In genomic region chr20:40966103-40966502, GRCh38 we compare ENCODE assay signal across 1 cellular context.
TF ChIP-seq lines count a peak whose summit lies in the region.

No MANE protein-coding gene starts in this region.

TF ChIP-seq in GM23338, 12 proteins besides CTCF, POLR2A, EP300 and RAD21 (continued from another document):
- no peak for TF ChIP-seq ZNF462 (CRISPR knock-in tag; IDR thresholded peaks at IDR 0.05)
- TF ChIP-seq ETS1 (IDR thresholded peaks at IDR 0.05), result no peak
- no peak for TF ChIP-seq EZH2 (IDR thresholded peaks at IDR 0.05; ENCODE audit: low read depth, unreplicated experiment)
- no peak for TF ChIP-seq NANOG (IDR thresholded peaks at IDR 0.05; ENCODE audit: borderline replicate concordance)
- no peak for TF ChIP-seq REST (IDR thresholded peaks at IDR 0.05; ENCODE audit: unreplicated experiment)
- no peak for TF ChIP-seq STAT1 (IDR thresholded peaks at IDR 0.05; ENCODE audit: unreplicated experiment)
- no peak for TF ChIP-seq JUNB (IDR thresholded peaks at IDR 0.05; ENCODE audit: unreplicated experiment)
